Comparison of ENCODE assay signal across 22 cellular contexts in genomic region chr18:62407660-62408059, GRCh38.
A peak's percentile ranks its signal among the peaks of the same experiment; 100 is the strongest.
DNase-seq lines count a peak whose midpoint lies in the region; ATAC-seq lines count a peak whose summit lies in the region.
"Had no signal": no experiment of that assay in that cellular context is flagged by ENCODE, and none has a peak within 500 bp of the region (broad histone marks: within the 10 kb centered on the region; RNA-seq: fewer than 3 reads in every experiment).

No MANE protein-coding gene starts in this region.

- H3K36me3 Mint-ChIP-seq in activated CD8-positive, alpha-beta memory T cell treated with anti-CD3 and anti-CD28 coated beads, Interleukin-2, amount 10 ng/mL, durations not matched to agents 7 days and 5 days = peaks cover 3% of the 10 kb centered on the region
- H3K36me3 Mint-ChIP-seq in activated T-helper 17 cell treated with anti-CD3 and anti-CD28 coated beads, Interleukin-2, amount 50 U/mL, for 72 hours (ENCODE audit: low read depth) = no peaks in the 10 kb centered on the region
- H3K36me3 Mint-ChIP-seq in stimulated activated effector memory CD8-positive, alpha-beta T cell treated with anti-CD3 and anti-CD28 coated beads, Interleukin-12 subunit alpha, Interleukin-12 subunit beta, amount 100 ng/mL, for 72 hours = no peaks in the 10 kb centered on the region
- H3K36me3 Mint-ChIP-seq: CD4-positive, alpha-beta memory T cell had no signal

- CTCF ChIA-PET in activated CD8-positive, alpha-beta memory T cell treated with anti-CD3 and anti-CD28 coated beads, Interleukin-2, amount 10 ng/mL, durations not matched to agents 7 days and 5 days (lab: Charles Lee) = interaction anchor here (0.7 to 1.5 kb wide), 4 partner anchors 9 to 18 kb away, joined by 3 read pairs; no protein-coding TSS in a partner anchor

- H3K27ac Mint-ChIP-seq in activated CD8-positive, alpha-beta memory T cell treated with anti-CD3 and anti-CD28 coated beads, Interleukin-2, amount 10 ng/mL, durations not matched to agents 7 days and 5 days = no peak overlapping the region
- H3K27ac Mint-ChIP-seq in activated T-helper 17 cell treated with anti-CD3 and anti-CD28 coated beads, Interleukin-2, amount 50 U/mL, for 72 hours = no peak overlapping the region
- no peak overlapping the region for H3K27ac Mint-ChIP-seq in stimulated activated effector memory CD8-positive, alpha-beta T cell treated with anti-CD3 and anti-CD28 coated beads, Interleukin-12 subunit alpha, Interleukin-12 subunit beta, amount 100 ng/mL, for 72 hours
- H3K27ac Mint-ChIP-seq: CD4-positive, alpha-beta memory T cell; GM23338 had no signal

- no peak overlapping the region for H3K4me3 Mint-ChIP-seq in activated CD8-positive, alpha-beta memory T cell treated with anti-CD3 and anti-CD28 coated beads, Interleukin-2, amount 10 ng/mL, durations not matched to agents 7 days and 5 days
- H3K4me3 Mint-ChIP-seq in activated T-helper 17 cell treated with anti-CD3 and anti-CD28 coated beads, Interleukin-2, amount 50 U/mL, for 72 hours = no peak overlapping the region
- H3K4me3 Mint-ChIP-seq in stimulated activated effector memory CD8-positive, alpha-beta T cell treated with anti-CD3 and anti-CD28 coated beads, Interleukin-12 subunit alpha, Interleukin-12 subunit beta, amount 100 ng/mL, for 72 hours = no peak overlapping the region
- H3K4me3 Mint-ChIP-seq: CD4-positive, alpha-beta memory T cell; GM23338 had no signal

- ATAC-seq in activated CD4-positive, CD25-positive, alpha-beta regulatory T cell treated with anti-CD3 and anti-CD28 coated beads, Interleukin-2, amount 50 U/mL, for 24 hours = peak; percentile 48
- ATAC-seq in activated CD8-positive, alpha-beta memory T cell treated with anti-CD3 and anti-CD28 coated beads, Interleukin-2, amount 10 ng/mL, durations not matched to agents 7 days and 5 days = peak; percentile 55
- ATAC-seq in activated T-helper 17 cell treated with anti-CD3 and anti-CD28 coated beads, Interleukin-2, amount 50 U/mL, for 72 hours (replicated peaks) = peak; percentile 48
- peak; percentile 85 for ATAC-seq in stimulated activated effector memory CD8-positive, alpha-beta T cell treated with anti-CD3 and anti-CD28 coated beads, Interleukin-12 subunit alpha, Interleukin-12 subunit beta, amount 100 ng/mL, for 72 hours
- no peak for ATAC-seq in HG02610 (IDR thresholded peaks at IDR 0.05; ENCODE audit: unreplicated experiment)
- ATAC-seq: GM12878, GM23338, HepG2 had no signal

- H3K27me3 Mint-ChIP-seq in activated CD8-positive, alpha-beta memory T cell treated with anti-CD3 and anti-CD28 coated beads, Interleukin-2, amount 10 ng/mL, durations not matched to agents 7 days and 5 days = peaks cover 2% of the 10 kb centered on the region
- H3K27me3 Mint-ChIP-seq in activated T-helper 17 cell treated with anti-CD3 and anti-CD28 coated beads, Interleukin-2, amount 50 U/mL, for 72 hours = peaks cover 11% of the 10 kb centered on the region

- H3K9me3 Mint-ChIP-seq in activated CD8-positive, alpha-beta memory T cell treated with anti-CD3 and anti-CD28 coated beads, Interleukin-2, amount 10 ng/mL, durations not matched to agents 7 days and 5 days (ENCODE audit: low read depth) = peaks cover 5% of the 10 kb centered on the region
- H3K9me3 Mint-ChIP-seq in activated T-helper 17 cell treated with anti-CD3 and anti-CD28 coated beads, Interleukin-2, amount 50 U/mL, for 72 hours = peaks cover 4% of the 10 kb centered on the region
- peaks cover 5% of the 10 kb centered on the region for H3K9me3 Mint-ChIP-seq in stimulated activated effector memory CD8-positive, alpha-beta T cell treated with anti-CD3 and anti-CD28 coated beads, Interleukin-12 subunit alpha, Interleukin-12 subunit beta, amount 100 ng/mL, for 72 hours

- peaks cover 8% of the 10 kb centered on the region for H3K4me1 Mint-ChIP-seq in activated CD8-positive, alpha-beta memory T cell treated with anti-CD3 and anti-CD28 coated beads, Interleukin-2, amount 10 ng/mL, durations not matched to agents 7 days and 5 days
- peaks cover 6% of the 10 kb centered on the region for H3K4me1 Mint-ChIP-seq in activated T-helper 17 cell treated with anti-CD3 and anti-CD28 coated beads, Interleukin-2, amount 50 U/mL, for 72 hours
- H3K4me1 Mint-ChIP-seq in stimulated activated effector memory CD8-positive, alpha-beta T cell treated with anti-CD3 and anti-CD28 coated beads, Interleukin-12 subunit alpha, Interleukin-12 subunit beta, amount 100 ng/mL, for 72 hours = peaks cover 9% of the 10 kb centered on the region
- H3K4me1 Mint-ChIP-seq: CD4-positive, alpha-beta memory T cell; GM23338 had no signal

- in situ Hi-C loops in ACHN (cut with HindIII; ENCODE audit: low pct_ligation_motif_present, low pct_unique_long_range_greater_than_20kb, low sequenced_read_pairs) = no loop called here

- DNase-seq in activated CD4-positive, CD25-positive, alpha-beta regulatory T cell (lab: John Stamatoyannopoulos, UW) = no peak
- no peak for DNase-seq in activated CD8-positive, alpha-beta memory T cell treated with anti-CD3 and anti-CD28 coated beads, Interleukin-2, amount 10 ng/mL, durations not matched to agents 7 days and 5 days
- DNase-seq in activated CD8-positive, alpha-beta memory T cell treated with anti-CD3 and anti-CD28 coated beads, Interleukin-2, amount 50 U/mL, for 48 hours = no peak
- no peak for DNase-seq in stimulated activated effector memory CD8-positive, alpha-beta T cell treated with anti-CD3 and anti-CD28 coated beads, Interleukin-12 subunit alpha, Interleukin-12 subunit beta, amount 100 ng/mL, for 72 hours (ENCODE audit: low spot score in 2 of 2)
- no peak for DNase-seq in ACHN
- DNase-seq: Caco-2; CD4-positive, alpha-beta memory T cell; DND-41; KBM-7; MM.1S; NCI-H1048; NCI-H1417 treated with DMSO at 0.1 percent for 48 hours; NCI-H187; NCI-H446 treated with DMSO at 0.1 percent for 48 hours; NCI-H526 treated with DMSO at 0.1 percent for 48 hours; OCI-M1 had no signal
